27 cellular contexts compared by ENCODE assay signal in the genomic region with DNA sequence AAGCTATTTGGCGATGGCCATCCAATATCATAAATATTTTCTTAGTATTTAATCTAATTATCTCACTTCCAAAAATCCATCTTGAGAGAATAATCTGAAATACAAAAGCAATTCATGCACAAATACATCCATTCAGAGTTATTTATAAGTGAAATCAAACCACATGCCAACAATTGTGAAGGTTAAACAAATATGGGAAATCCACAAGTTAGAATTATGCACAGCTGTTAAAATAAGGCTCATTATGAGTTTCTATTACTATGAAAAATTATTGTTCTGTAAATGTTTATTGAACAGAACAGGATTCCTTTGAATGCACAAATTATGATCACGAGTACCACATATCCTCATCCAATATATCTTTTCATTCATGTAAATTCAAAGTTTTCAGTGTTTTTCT.
"Had no signal": no experiment of that assay in that cellular context is flagged by ENCODE, and none has a peak within 500 bp of the region (broad histone marks: within the 10 kb centered on the region; RNA-seq: fewer than 3 reads in every experiment).

No MANE protein-coding gene starts in this region.

- H3K27ac ChIP-seq: epithelial cell of prostate, gastrocnemius medialis, hepatocyte, left lung, neutrophil, parathyroid adenoma, right atrium auricular region, sigmoid colon, stomach, thyroid gland, vagina had no signal

- H3K79me2 ChIP-seq: hepatocyte, parathyroid adenoma had no signal

- H2AFZ ChIP-seq: hepatocyte, parathyroid adenoma had no signal

- FAIRE-seq: kidney had no signal

- H3K36me3 ChIP-seq: gastrocnemius medialis, left lung, neutrophil, right atrium auricular region, sigmoid colon, stomach, thyroid gland, vagina had no signal

- DNase-seq: effector CD8-positive, alpha-beta T cell; endodermal cell; foreskin fibroblast; gastrocnemius medialis; head of caudate nucleus; kidney; left cardiac atrium; left lung; mesenchymal stem cell; mucosa of descending colon; naive B cell; sigmoid colon; stimulated activated CD4-positive, alpha-beta T cell treated with anti-CD3 and anti-CD28 coated beads, Interleukin-2, amount 100 ng/mL, for 24 hours; stimulated activated CD4-positive, alpha-beta T cell treated with anti-CD3 and anti-CD28 coated beads, Interleukin-4, amount 100 ng/mL, for 24 hours; stimulated activated naive CD4-positive, alpha-beta T cell treated with Interleukin-2 at 50 U/mL for 16 hours; stomach; thyroid gland; trophoblast cell had no signal

- H3K4me1 ChIP-seq: gastrocnemius medialis, left lung, parathyroid adenoma, right atrium auricular region, stomach, thyroid gland, vagina had no signal

- H3K9ac ChIP-seq: parathyroid adenoma had no signal

- H3K4me2 ChIP-seq: hepatocyte had no signal

- H3K9me3 ChIP-seq: gastrocnemius medialis, left lung, mucosa of descending colon, neutrophil, right atrium auricular region, sigmoid colon, stomach, thyroid gland, vagina had no signal

- ATAC-seq: esophagus mucosa; gastrocnemius medialis; left cardiac atrium; left lung; mucosa of descending colon; natural killer cell treated with Interleukin-12 subunit alpha and Interleukin-12 subunit beta and Interleukin-15 and Interleukin-18, amount 100 ng/mL, for 72 hours; stimulated activated effector memory CD8-positive, alpha-beta T cell treated with anti-CD3 and anti-CD28 coated beads, Interleukin-12 subunit alpha, Interleukin-12 subunit beta, amount 100 ng/mL, for 72 hours had no signal

- H3K4me3 ChIP-seq: gastrocnemius medialis, hepatocyte, left lung, mucosa of descending colon, right atrium auricular region, sigmoid colon, stomach, thyroid gland, vagina had no signal

- H3K27me3 ChIP-seq: gastrocnemius medialis, hepatocyte, left lung, neutrophil, right atrium auricular region, sigmoid colon, stomach, thyroid gland, vagina had no signal
